Comparison of ENCODE assay signal across 7 cellular contexts in genomic region chr2:60553496-60553991, GRCh38. TPM values are rescaled to one million over a fixed set of nuclear protein-coding genes. Genes with fewer than 3 reads are reported as not detected.
A peak's percentile ranks its signal among the peaks of the same experiment; 100 is the strongest.
DNase-seq lines count a peak whose midpoint lies in the region; ATAC-seq and TF ChIP-seq lines count a peak whose summit lies in the region.

Gene BCL11A (minus strand): TSS chr2:60553654. CDS start chr2:60553270, 384 bp downstream.

- H3K27ac Mint-ChIP-seq in central memory CD8-positive, alpha-beta T cell (ENCODE audit: low read depth), result peak within 1 kb of the TSS; percentile 80
- peak within 1 kb of the TSS in 1 of 2 donors; percentile 12 for H3K27ac Mint-ChIP-seq in stimulated activated naive CD8-positive, alpha-beta T cell treated with anti-CD3 and anti-CD28 coated beads, Interleukin-15, amount 100 ng/mL, for 72 hours

- no peaks in the 10 kb centered on the region for H3K9me3 ChIP-seq in PC-3 (ENCODE audit: low read length)

- no peak within 1 kb of the TSS for H3K27ac ChIP-seq in PC-3 (ENCODE audit: low read length)

- H3K4me1 ChIP-seq in PC-3 (ENCODE audit: insufficient read depth, low read length), result peaks cover 5% of the 10 kb centered on the region

- H3K4me1 Mint-ChIP-seq in central memory CD8-positive, alpha-beta T cell, result peaks cover 42% of the 10 kb centered on the region
- H3K4me1 Mint-ChIP-seq in stimulated activated naive CD8-positive, alpha-beta T cell treated with anti-CD3 and anti-CD28 coated beads, Interleukin-15, amount 100 ng/mL, for 72 hours, result peaks cover 75% of the 10 kb centered on the region

- H3K4me3 ChIP-seq in GM12864 (ENCODE audit: low read depth, low read length), result peak within 1 kb of the TSS; percentile 92
- peak within 1 kb of the TSS; percentile 87 for H3K4me3 ChIP-seq in Jurkat, Clone E6-1 (ENCODE audit: low read length)
- H3K4me3 ChIP-seq in PC-3 (ENCODE audit: low read length), result peak within 1 kb of the TSS; percentile 90

- peaks cover 25% of the 10 kb centered on the region for H3K79me2 ChIP-seq in PC-3 (ENCODE audit: low read length)

- peak within 1 kb of the TSS; percentile 54 for H3K9ac ChIP-seq in PC-3 (ENCODE audit: low read length)

- DNase-seq in GM12864 (ENCODE audit: low read depth) (no peak), PC-3 (peak; percentile 77), kidney glomerular epithelial cell (lab: John Stamatoyannopoulos, UW) (peak; percentile 54)
- peak; percentile 90 for DNase-seq in Jurkat, Clone E6-1 (ENCODE audit: low read depth, low spot score)
- no peak for DNase-seq in central memory CD8-positive, alpha-beta T cell (ENCODE audit: low spot score in 2 of 2)
- no peak for DNase-seq in stimulated activated naive CD8-positive, alpha-beta T cell treated with anti-CD3 and anti-CD28 coated beads, Interleukin-15, amount 100 ng/mL, for 72 hours

- H2AFZ ChIP-seq in PC-3 (ENCODE audit: low read length), result peak within 1 kb of the TSS; percentile 83

- CTCF ChIA-PET in PC-3 (lab: Charles Lee), result interaction anchor here (0.6 kb wide), 1 partner anchor 17 kb away, joined by 3 read pairs; no protein-coding TSS in a partner anchor

- H3K27me3 Mint-ChIP-seq in central memory CD8-positive, alpha-beta T cell, result peaks cover 76% of the 10 kb centered on the region
- H3K27me3 Mint-ChIP-seq in stimulated activated naive CD8-positive, alpha-beta T cell treated with anti-CD3 and anti-CD28 coated beads, Interleukin-15, amount 100 ng/mL, for 72 hours, result peaks cover 95% of the 10 kb centered on the region

- H3K4me3 Mint-ChIP-seq in central memory CD8-positive, alpha-beta T cell, result peak within 1 kb of the TSS; percentile 84
- peak within 1 kb of the TSS; percentile 86 to 89 for H3K4me3 Mint-ChIP-seq in stimulated activated naive CD8-positive, alpha-beta T cell treated with anti-CD3 and anti-CD28 coated beads, Interleukin-15, amount 100 ng/mL, for 72 hours

- intact Hi-C loops in PC-3 (cut with micrococcal nuclease), result loop anchor here (5.0 kb wide), 1 partner anchor 1251 kb away; no protein-coding TSS in a partner anchor

- peak; percentile 37 for ATAC-seq in PC-3
- no peak for ATAC-seq in central memory CD8-positive, alpha-beta T cell (replicated peaks; ENCODE audit: extremely low read depth, poor library complexity, severe bottlenecking)
- ATAC-seq in stimulated activated naive CD8-positive, alpha-beta T cell treated with anti-CD3 and anti-CD28 coated beads, Interleukin-15, amount 100 ng/mL, for 72 hours, result no peak
- ATAC-seq in GM21367 (IDR thresholded peaks at IDR 0.05; ENCODE audit: unreplicated experiment), result no peak

- H3K9me3 Mint-ChIP-seq in central memory CD8-positive, alpha-beta T cell, result no peaks in the 10 kb centered on the region
- no peaks in the 10 kb centered on the region for H3K9me3 Mint-ChIP-seq in stimulated activated naive CD8-positive, alpha-beta T cell treated with anti-CD3 and anti-CD28 coated beads, Interleukin-15, amount 100 ng/mL, for 72 hours

- H4K20me1 ChIP-seq in PC-3 (ENCODE audit: low read length), result no peaks in the 10 kb centered on the region

- POLR2A ChIA-PET in PC-3 (lab: Charles Lee; ENCODE audit: unreplicated experiment), result interaction anchor here (0.7 kb wide), 1 partner anchor 29 kb away, joined by 17 read pairs; no protein-coding TSS in a partner anchor

- H3F3A ChIP-seq in PC-3 (ENCODE audit: low read length, unreplicated experiment), result no peaks in the 10 kb centered on the region

- no TSS peak for BruUV-seq in PC-3 (replicated peaks; lab: Mats Ljungman, UMichigan)

- TF ChIP-seq CTCF in GM12864 (IDR thresholded peaks at IDR 0.05; ENCODE audit: low read depth, low read length, missing control alignments), result no peak
- no peak for TF ChIP-seq CTCF in PC-3 (conservative IDR thresholded peaks at IDR 0.05; ENCODE audit: low read depth, low read length)

- H3K4me2 ChIP-seq in PC-3 (ENCODE audit: low read length), result peak within 1 kb of the TSS; percentile 98

- H3K36me3 ChIP-seq in PC-3 (ENCODE audit: low read depth, low read length), result no peaks in the 10 kb centered on the region

- peaks cover 10% of the 10 kb centered on the region for H3K36me3 Mint-ChIP-seq in central memory CD8-positive, alpha-beta T cell (ENCODE audit: insufficient read depth)

- H3K27me3 ChIP-seq in PC-3 (ENCODE audit: low read length), result peaks cover 31% of the 10 kb centered on the region

- H3K9me2 ChIP-seq in PC-3 (replicated peaks; ENCODE audit: low read length), result no peaks in the 10 kb centered on the region

RNA-seq across cellular contexts. Expression of gene BCL11A, which starts in this region (rescaled TPM):
- polyA plus RNA-seq in Jurkat, Clone E6-1 (2012; ENCODE audit: insufficient read depth, insufficient read length), result 21.1 TPM
- 3.1 and 4.6 TPM in 2 replicates for total RNA-seq in PC-3 (2014; rRNA removed)

Comparison
In these comparisons a context has a peak if more than half of its experiments do, and no peak if none do; other contexts are left out.
1. DNase-seq: peak in Jurkat, Clone E6-1 (single experiment), PC-3 (single experiment) and kidney glomerular epithelial cell (single experiment); none in GM12864 (single experiment), central memory CD8-positive, alpha-beta T cell (0 of 2) and stimulated activated naive CD8-positive, alpha-beta T cell treated with anti-CD3 and anti-CD28 coated beads, Interleukin-15, amount 100 ng/mL, for 72 hours (0 of 2).
2. Peak in every context shown above with its lines, with median percentiles within 50 percentile points of each other: H3K4me3 ChIP-seq.